16 cellular contexts compared by ENCODE assay signal in the genomic region with DNA sequence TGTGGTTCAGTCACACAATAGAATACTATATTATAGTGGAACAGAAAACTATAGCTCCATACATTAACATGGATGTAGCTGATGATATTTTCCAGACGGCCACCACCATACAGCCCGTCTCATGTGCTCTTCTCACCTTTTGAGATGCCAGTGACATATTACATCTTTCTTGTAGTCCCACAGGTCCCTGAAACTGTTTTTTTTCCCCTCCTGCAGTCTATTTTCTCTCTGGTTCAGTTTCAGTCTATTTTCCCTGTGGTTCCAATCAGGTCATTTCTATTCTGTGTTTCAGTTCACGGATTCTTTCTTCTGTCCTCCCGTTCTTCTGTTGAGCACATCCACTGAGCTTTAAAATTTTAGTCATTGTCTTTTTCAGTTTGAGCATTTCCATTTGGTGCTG.
DNase-seq lines count a peak whose midpoint lies in the region; ATAC-seq lines count a peak whose summit lies in the region.
"Had no signal": no experiment of that assay in that cellular context is flagged by ENCODE, and none has a peak within 500 bp of the region (broad histone marks: within the 10 kb centered on the region; RNA-seq: fewer than 3 reads in every experiment).

No MANE protein-coding gene starts in this region.

- peaks cover 3% of the 10 kb centered on the region for H3K9me3 Mint-ChIP-seq in stimulated activated memory B cell treated with anti-CD40 and anti-IgM and Interleukin-4, amounts not matched to agents 10 μg/mL and 1 μg/mL and 100 μg/mL, for 72 hours
- H3K9me3 Mint-ChIP-seq: neural crest cell had no signal

- no peaks in the 10 kb centered on the region for H3K36me3 Mint-ChIP-seq in stimulated activated memory B cell treated with anti-CD40 and anti-IgM and Interleukin-4, amounts not matched to agents 10 μg/mL and 1 μg/mL and 100 μg/mL, for 72 hours

- peak overlapping the region; percentile 62 for H3K27ac Mint-ChIP-seq in stimulated activated memory B cell treated with anti-CD40 and anti-IgM and Interleukin-4, amounts not matched to agents 10 μg/mL and 1 μg/mL and 100 μg/mL, for 72 hours

- no peak overlapping the region for H3K4me3 Mint-ChIP-seq in stimulated activated memory B cell treated with anti-CD40 and anti-IgM and Interleukin-4, amounts not matched to agents 10 μg/mL and 1 μg/mL and 100 μg/mL, for 72 hours
- H3K4me3 Mint-ChIP-seq: neural crest cell had no signal

- peaks cover 25% of the 10 kb centered on the region for H3K27me3 Mint-ChIP-seq in stimulated activated memory B cell treated with anti-CD40 and anti-IgM and Interleukin-4, amounts not matched to agents 10 μg/mL and 1 μg/mL and 100 μg/mL, for 72 hours

- DNase-seq in activated naive CD4-positive, alpha-beta T cell treated with anti-CD3 and anti-CD28 coated beads, Interleukin-2, amount 50 U/mL, for 16 hours, result no peak
- no peak for DNase-seq in activated CD4-positive, alpha-beta T cell treated with anti-CD3 and anti-CD28 coated beads for 1 hour
- DNase-seq: activated T-cell treated with anti-CD3 and anti-CD28 coated beads, Interleukin-2, amount 50 U/mL, for 48 hours; central memory CD4-positive, alpha-beta T cell; DMS153; foreskin melanocyte; NCI-H2029; NCI-H774; SHP77 treated with DMSO at 0.1 percent for 48 hours; T1000 had no signal

- ATAC-seq in GM18907 (IDR thresholded peaks at IDR 0.05; ENCODE audit: unreplicated experiment) (peak; percentile 47), GM21786 (IDR thresholded peaks at IDR 0.05; ENCODE audit: unreplicated experiment) (peak; percentile 71), HG03196 (IDR thresholded peaks at IDR 0.05; ENCODE audit: unreplicated experiment) (peak; percentile 56), GM19328 (IDR thresholded peaks at IDR 0.05; ENCODE audit: unreplicated experiment) (no peak)
- ATAC-seq in stimulated activated memory B cell treated with anti-CD40 and anti-IgM and Interleukin-4, amounts not matched to agents 10 μg/mL and 1 μg/mL and 100 μg/mL, for 72 hours, result peak; percentile 68

- peaks cover 36% of the 10 kb centered on the region for H3K4me1 Mint-ChIP-seq in stimulated activated memory B cell treated with anti-CD40 and anti-IgM and Interleukin-4, amounts not matched to agents 10 μg/mL and 1 μg/mL and 100 μg/mL, for 72 hours
- H3K4me1 Mint-ChIP-seq: neural crest cell had no signal
